Comparison of ENCODE assay signal across 11 cellular contexts in the genomic region with DNA sequence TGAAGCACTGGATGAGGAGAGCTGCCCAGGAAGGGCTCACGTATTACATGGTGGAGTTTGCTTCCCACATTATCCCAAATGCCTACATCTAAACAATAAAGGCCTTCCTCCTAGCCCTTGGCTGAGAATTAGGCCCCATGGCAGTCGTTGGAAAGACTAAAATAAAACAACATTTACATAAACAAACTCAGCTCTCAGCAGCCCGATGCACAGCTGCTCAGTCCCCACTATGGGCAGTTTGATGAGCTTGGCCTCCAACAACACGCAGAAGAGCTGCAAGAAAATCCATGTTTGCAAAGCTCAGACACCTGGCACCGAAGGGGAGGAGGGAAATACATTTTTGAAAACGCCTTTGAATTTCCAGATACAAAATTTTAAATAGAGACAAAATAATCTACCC.
"Had no signal": no experiment of that assay in that cellular context is flagged by ENCODE, and none has a peak within 500 bp of the region (broad histone marks: within the 10 kb centered on the region; RNA-seq: fewer than 3 reads in every experiment).

No MANE protein-coding gene starts in this region.

- H3K9me3 Mint-ChIP-seq: activated T-helper 1 cell treated with anti-CD3 and anti-CD28 coated beads, Interleukin-12 subunit alpha, Interleukin-12 subunit beta, Interleukin-2, Interleukin-4 antibody, amounts not matched to agents 30 ng/mL and 10 ng/mL and 1 ng/mL, durations not matched to agents 14 hours and 24 hours and 36 hours had no signal

- ATAC-seq: left ventricle myocardium superior; stimulated activated naive B cell treated with anti-CD40 and anti-IgM and Interleukin-4, amounts not matched to agents 10 μg/mL and 1 μg/mL and 100 μg/mL, for 72 hours had no signal

- H3K36me3 ChIP-seq: WERI-Rb-1 had no signal

- H3K27me3 Mint-ChIP-seq: dendritic cell treated with granulocyte-macrophage colony-stimulating factor and Interleukin-4, amounts not matched to agents 40 ng/mL and 50 ng/mL, for 4 days had no signal

- H3K4me1 Mint-ChIP-seq: stimulated activated naive B cell treated with anti-CD40 and anti-IgM and Interleukin-4, amounts not matched to agents 10 μg/mL and 1 μg/mL and 100 μg/mL, for 72 hours had no signal

- H3K27ac ChIP-seq: WERI-Rb-1 had no signal

- DNase-seq: activated CD4-positive, alpha-beta T cell treated with anti-CD3 and anti-CD28 coated beads for 1 hour; activated CD4-positive, alpha-beta T cell treated with anti-CD3 and anti-CD28 coated beads, Interleukin-2, amount 50 U/mL, for 48 hours; activated T-cell treated with anti-CD3 and anti-CD28 coated beads for 4 hours; effector memory CD4-positive, alpha-beta T cell; left ventricle myocardium superior; occipital lobe; stimulated activated naive B cell treated with anti-CD40 and anti-IgM and Interleukin-4, amounts not matched to agents 10 μg/mL and 1 μg/mL and 100 μg/mL, for 72 hours; WERI-Rb-1 had no signal

- H3K27ac Mint-ChIP-seq: activated naive CD8-positive, alpha-beta T cell; activated T-helper 1 cell treated with anti-CD3 and anti-CD28 coated beads, Interleukin-12 subunit alpha, Interleukin-12 subunit beta, Interleukin-2, Interleukin-4 antibody, amounts not matched to agents 30 ng/mL and 10 ng/mL and 1 ng/mL, durations not matched to agents 14 hours and 24 hours and 36 hours; dendritic cell treated with granulocyte-macrophage colony-stimulating factor and Interleukin-4, amounts not matched to agents 40 ng/mL and 50 ng/mL, for 4 days; stimulated activated naive B cell treated with anti-CD40 and anti-IgM and Interleukin-4, amounts not matched to agents 10 μg/mL and 1 μg/mL and 100 μg/mL, for 72 hours had no signal

- H3K36me3 Mint-ChIP-seq: activated naive CD8-positive, alpha-beta T cell; stimulated activated naive B cell treated with anti-CD40 and anti-IgM and Interleukin-4, amounts not matched to agents 10 μg/mL and 1 μg/mL and 100 μg/mL, for 72 hours had no signal

- H3K4me3 Mint-ChIP-seq: activated naive CD8-positive, alpha-beta T cell; activated T-helper 1 cell treated with anti-CD3 and anti-CD28 coated beads, Interleukin-12 subunit alpha, Interleukin-12 subunit beta, Interleukin-2, Interleukin-4 antibody, amounts not matched to agents 30 ng/mL and 10 ng/mL and 1 ng/mL, durations not matched to agents 14 hours and 24 hours and 36 hours; dendritic cell treated with granulocyte-macrophage colony-stimulating factor and Interleukin-4, amounts not matched to agents 40 ng/mL and 50 ng/mL, for 4 days; stimulated activated naive B cell treated with anti-CD40 and anti-IgM and Interleukin-4, amounts not matched to agents 10 μg/mL and 1 μg/mL and 100 μg/mL, for 72 hours had no signal
